8 cellular contexts compared by ENCODE assay signal in genomic region chr13:94656766-94657165, GRCh38.
A peak's percentile ranks its signal among the peaks of the same experiment; 100 is the strongest.
DNase-seq lines count a peak whose midpoint lies in the region; ATAC-seq lines count a peak whose summit lies in the region.

No MANE protein-coding gene starts in this region.

- no peaks in the 10 kb centered on the region for H3K36me3 ChIP-seq in adipocyte (ENCODE audit: control insufficient read depth, insufficient read depth, low read length, severe bottlenecking)

- no peak overlapping the region for H3K9ac ChIP-seq in adipocyte (ENCODE audit: low read length)

- no peak for DNase-seq in activated naive CD4-positive, alpha-beta T cell treated with anti-CD3 and anti-CD28 coated beads, Interleukin-2, amount 50 U/mL, for 16 hours
- DNase-seq in adipocyte (ENCODE audit: low read depth) (peak; percentile 84), amygdala (lab: John Stamatoyannopoulos, UW) (no peak), NCI-H1436 (lab: John Stamatoyannopoulos, UW) (no peak), NCI-H1092 treated with DMSO at 0.1 percent for 48 hours (lab: John Stamatoyannopoulos, UW) (no peak)
- DNase-seq in stimulated activated naive CD8-positive, alpha-beta T cell treated with anti-CD3 and anti-CD28 coated beads, Interleukin-15, Interleukin-2, amounts not matched to agents 100 U/mL and 50 U/mL, for 24 hours = no peak

- no peaks in the 10 kb centered on the region for H3K36me3 Mint-ChIP-seq in activated naive CD4-positive, alpha-beta T cell treated with anti-CD3 and anti-CD28 coated beads, Interleukin-2, amount 50 U/mL, for 24 hours

- H3K4me3 ChIP-seq in adipocyte (ENCODE audit: low read length) = no peak overlapping the region

- ATAC-seq in HG03066 (IDR thresholded peaks at IDR 0.05; ENCODE audit: low read depth, unreplicated experiment) = peak; percentile 88
- ATAC-seq in stimulated activated naive CD8-positive, alpha-beta T cell treated with anti-CD3 and anti-CD28 coated beads, Interleukin-15, Interleukin-2, amounts not matched to agents 100 U/mL and 50 U/mL, for 24 hours = peak; percentile 53

- H3K4me3 Mint-ChIP-seq in activated naive CD4-positive, alpha-beta T cell treated with anti-CD3 and anti-CD28 coated beads, Interleukin-2, amount 50 U/mL, for 24 hours = no peak overlapping the region

- H3K9me3 ChIP-seq in adipocyte (ENCODE audit: control insufficient read depth, low read length) = no peaks in the 10 kb centered on the region

- H3K27me3 Mint-ChIP-seq in activated naive CD4-positive, alpha-beta T cell treated with anti-CD3 and anti-CD28 coated beads, Interleukin-2, amount 50 U/mL, for 24 hours = no peaks in the 10 kb centered on the region

- peaks cover 7% of the 10 kb centered on the region for H3K4me1 ChIP-seq in adipocyte (ENCODE audit: control insufficient read depth, insufficient read depth, low read length)

- peak overlapping the region; percentile 53 for H3K27ac Mint-ChIP-seq in activated naive CD4-positive, alpha-beta T cell treated with anti-CD3 and anti-CD28 coated beads, Interleukin-2, amount 50 U/mL, for 24 hours

- H3K27me3 ChIP-seq in adipocyte (replicated peaks; ENCODE audit: control insufficient read depth, insufficient read depth, low read length) = peaks cover 8% of the 10 kb centered on the region

- peaks cover 8% of the 10 kb centered on the region for H3K4me1 Mint-ChIP-seq in activated naive CD4-positive, alpha-beta T cell treated with anti-CD3 and anti-CD28 coated beads, Interleukin-2, amount 50 U/mL, for 24 hours

- H3K9me3 Mint-ChIP-seq in activated naive CD4-positive, alpha-beta T cell treated with anti-CD3 and anti-CD28 coated beads, Interleukin-2, amount 50 U/mL, for 24 hours = no peaks in the 10 kb centered on the region
